In the genomic region with DNA sequence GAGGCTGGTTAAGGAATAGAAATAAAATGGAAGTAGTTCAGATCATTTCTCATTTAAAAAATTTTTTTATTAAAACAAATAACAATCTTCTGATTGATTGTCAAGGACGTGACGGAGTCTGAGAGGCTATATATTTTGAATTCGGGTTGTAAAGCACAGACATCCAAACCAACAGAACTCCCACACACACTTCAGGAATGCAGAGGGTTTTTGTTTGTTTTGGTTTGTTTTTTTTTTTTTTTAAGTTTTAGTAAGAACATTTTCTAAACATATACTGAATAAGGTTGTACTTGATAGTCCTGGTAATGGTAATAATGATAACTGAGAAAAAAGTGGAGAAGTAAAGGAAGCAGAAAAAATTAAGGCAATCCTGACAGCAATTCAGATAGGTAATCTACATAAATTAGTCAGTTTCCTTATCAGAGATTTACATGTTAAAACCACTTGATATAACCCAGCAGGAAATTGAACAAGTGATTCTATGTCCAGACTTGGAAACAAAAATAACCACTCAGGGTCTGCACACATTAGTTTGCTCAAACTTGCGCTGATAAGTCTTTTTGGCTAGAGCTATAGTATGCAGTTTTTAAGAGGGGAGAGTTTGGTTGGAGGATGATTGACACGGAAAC, we compare ENCODE assay signal across 1 cellular context.
A peak's percentile ranks its signal among the peaks of the same experiment; 100 is the strongest.
TF ChIP-seq lines count a peak whose summit lies in the region.

No MANE protein-coding gene starts in this region.

TF ChIP-seq in K562, 482 proteins besides CTCF, POLR2A, EP300 and RAD21 (continued from another document):
- TF ChIP-seq, protein P1, sequence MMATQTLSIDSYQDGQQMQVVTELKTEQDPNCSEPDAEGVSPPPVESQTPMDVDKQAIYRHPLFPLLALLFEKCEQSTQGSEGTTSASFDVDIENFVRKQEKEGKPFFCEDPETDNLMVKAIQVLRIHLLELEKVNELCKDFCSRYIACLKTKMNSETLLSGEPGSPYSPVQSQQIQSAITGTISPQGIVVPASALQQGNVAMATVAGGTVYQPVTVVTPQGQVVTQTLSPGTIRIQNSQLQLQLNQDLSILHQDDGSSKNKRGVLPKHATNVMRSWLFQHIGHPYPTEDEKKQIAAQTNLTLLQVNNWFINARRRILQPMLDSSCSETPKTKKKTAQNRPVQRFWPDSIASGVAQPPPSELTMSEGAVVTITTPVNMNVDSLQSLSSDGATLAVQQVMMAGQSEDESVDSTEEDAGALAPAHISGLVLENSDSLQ (IDR thresholded peaks at IDR 0.05) = peak; percentile 50
- TF ChIP-seq ILF3 (IDR thresholded peaks at IDR 0.05; ENCODE audit: borderline replicate concordance) (no peak), STAT5B (CRISPR knock-in tag; IDR thresholded peaks at IDR 0.05) (peak; percentile 36; the same call in 1 of the 2 replicates)
- TF ChIP-seq, protein P2, sequence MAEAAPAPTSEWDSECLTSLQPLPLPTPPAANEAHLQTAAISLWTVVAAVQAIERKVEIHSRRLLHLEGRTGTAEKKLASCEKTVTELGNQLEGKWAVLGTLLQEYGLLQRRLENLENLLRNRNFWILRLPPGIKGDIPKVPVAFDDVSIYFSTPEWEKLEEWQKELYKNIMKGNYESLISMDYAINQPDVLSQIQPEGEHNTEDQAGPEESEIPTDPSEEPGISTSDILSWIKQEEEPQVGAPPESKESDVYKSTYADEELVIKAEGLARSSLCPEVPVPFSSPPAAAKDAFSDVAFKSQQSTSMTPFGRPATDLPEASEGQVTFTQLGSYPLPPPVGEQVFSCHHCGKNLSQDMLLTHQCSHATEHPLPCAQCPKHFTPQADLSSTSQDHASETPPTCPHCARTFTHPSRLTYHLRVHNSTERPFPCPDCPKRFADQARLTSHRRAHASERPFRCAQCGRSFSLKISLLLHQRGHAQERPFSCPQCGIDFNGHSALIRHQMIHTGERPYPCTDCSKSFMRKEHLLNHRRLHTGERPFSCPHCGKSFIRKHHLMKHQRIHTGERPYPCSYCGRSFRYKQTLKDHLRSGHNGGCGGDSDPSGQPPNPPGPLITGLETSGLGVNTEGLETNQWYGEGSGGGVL (CRISPR knock-in tag; IDR thresholded peaks at IDR 0.05) = no peak
